In the genomic region with DNA sequence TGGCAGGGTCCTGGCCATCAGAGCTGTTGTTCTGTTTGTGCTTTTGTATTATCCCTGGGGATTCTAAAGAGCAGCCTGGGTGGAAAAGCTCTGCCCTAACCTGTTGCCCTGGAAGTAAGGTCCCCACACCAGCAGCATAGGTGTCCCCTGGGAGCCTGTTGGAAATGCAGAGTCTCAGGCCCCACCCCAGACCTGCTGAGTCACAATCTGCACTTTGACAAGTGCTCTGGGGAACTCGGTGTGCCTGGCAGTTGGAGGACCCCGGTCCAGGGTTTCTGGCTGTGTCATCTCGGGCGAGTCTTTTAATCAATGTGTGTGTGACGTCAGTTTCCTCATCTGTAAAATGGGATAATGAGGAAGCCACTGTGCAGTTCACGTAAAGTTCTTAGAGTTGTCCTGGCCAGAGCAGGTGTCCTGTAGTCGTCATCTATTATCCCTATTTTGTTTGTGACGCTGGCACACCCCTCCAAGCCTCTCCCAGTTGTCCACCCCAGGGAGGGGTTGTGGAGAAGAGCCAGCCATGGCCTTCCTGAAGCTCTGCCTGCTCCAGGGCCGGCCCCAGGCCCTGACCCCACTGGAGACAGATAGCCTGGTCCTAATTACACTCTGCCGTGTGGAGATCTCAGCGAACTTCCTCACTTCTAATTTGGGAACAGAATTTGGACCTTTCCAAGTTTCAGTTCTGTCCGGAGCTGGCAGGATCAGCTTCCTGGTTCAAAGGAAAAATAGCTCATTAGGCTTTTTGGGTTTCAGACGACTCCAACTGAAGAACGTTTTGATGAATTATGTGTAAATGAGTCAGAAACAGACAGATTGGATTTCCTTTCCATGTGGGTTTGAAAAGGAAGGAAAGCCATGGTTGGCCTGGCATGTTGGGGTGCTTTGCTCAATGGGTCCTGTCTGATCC, we compare ENCODE assay signal across 18 cellular contexts.
DNase-seq lines count a peak whose midpoint lies in the region; ATAC-seq and TF ChIP-seq lines count a peak whose summit lies in the region.
"Had no signal": no experiment of that assay in that cellular context is flagged by ENCODE, and none has a peak within 500 bp of the region (broad histone marks: within the 10 kb centered on the region; RNA-seq: fewer than 3 reads in every experiment).

No MANE protein-coding gene starts in this region.

- intact Hi-C loops in Right ventricle myocardium inferior (cut with DNase I) (no loop called here), heart left ventricle (cut with DNase I) (no loop called here)

- no peaks in the 10 kb centered on the region for H3K79me2 ChIP-seq in osteoblast (ENCODE audit: insufficient read depth, low read length)

- ATAC-seq in Right ventricle myocardium inferior (peak; percentile 52), heart left ventricle (peak in 3 of 4 donors; percentile 49 to 92 (median 52)), GM19452 (IDR thresholded peaks at IDR 0.05; ENCODE audit: unreplicated experiment) (no peak)
- ATAC-seq: activated T-helper 17 cell treated with anti-CD3 and anti-CD28 coated beads, Interleukin-2, amount 50 U/mL, for 72 hours; natural killer cell treated with Interleukin-12 subunit alpha and Interleukin-12 subunit beta and Interleukin-15 and Interleukin-18, amount 100 ng/mL, for 72 hours; PC-3 had no signal

- H3K36me3 ChIP-seq in right atrium auricular region (no peaks in the 10 kb centered on the region), heart left ventricle (no peaks in the 10 kb centered on the region), osteoblast (ENCODE audit: insufficient read depth, low read length) (no peaks in the 10 kb centered on the region)
- H3K36me3 ChIP-seq: adrenal gland, suprapubic skin, WERI-Rb-1 had no signal

- TF ChIP-seq CTCF in right atrium auricular region (IDR thresholded peaks at IDR 0.05) (no peak), heart left ventricle (IDR thresholded peaks at IDR 0.05) (no peak), osteoblast (IDR thresholded peaks at IDR 0.05; ENCODE audit: extremely low read depth, low read depth, low read length) (no peak), RWPE1 (conservative IDR thresholded peaks at IDR 0.05; ENCODE audit: low read depth) (no peak), glutamatergic neuron (IDR thresholded peaks at IDR 0.05; ENCODE audit: partially characterized antibody, unreplicated experiment) (no peak)

- no peak overlapping the region for H3K4me2 ChIP-seq in osteoblast (ENCODE audit: insufficient read depth, low read length)

- H3K4me3 Mint-ChIP-seq in glutamatergic neuron (ENCODE audit: unreplicated experiment): no peak overlapping the region
- H3K4me3 Mint-ChIP-seq: activated T-helper 17 cell treated with anti-CD3 and anti-CD28 coated beads, Interleukin-2, amount 50 U/mL, for 72 hours; CD4-positive, alpha-beta memory T cell; natural killer cell treated with Interleukin-12 subunit alpha and Interleukin-12 subunit beta and Interleukin-15 and Interleukin-18, amount 100 ng/mL, for 72 hours had no signal

- H3K9me3 Mint-ChIP-seq in glutamatergic neuron (ENCODE audit: unreplicated experiment): peaks cover 2% of the 10 kb centered on the region

- WGBS in heart left ventricle, 4 donors: 41 to 57% (median 49%) methylated on average over 13 to 14 of the region's 14 CpGs

- H3K9me3 ChIP-seq in right atrium auricular region: no peaks in the 10 kb centered on the region
- peaks cover 0 to 4% (median 0%) of the 10 kb centered on the region in 12 donors for H3K9me3 ChIP-seq in heart left ventricle
- H3K9me3 ChIP-seq in osteoblast (ENCODE audit: low read depth, low read length): no peaks in the 10 kb centered on the region
- H3K9me3 ChIP-seq: adrenal gland, suprapubic skin had no signal

- peaks cover 11% of the 10 kb centered on the region for H3K36me3 Mint-ChIP-seq in glutamatergic neuron (ENCODE audit: unreplicated experiment)
- H3K36me3 Mint-ChIP-seq: CD4-positive, alpha-beta memory T cell; natural killer cell treated with Interleukin-12 subunit alpha and Interleukin-12 subunit beta and Interleukin-15 and Interleukin-18, amount 100 ng/mL, for 72 hours had no signal

- no peaks in the 10 kb centered on the region for H3K4me1 Mint-ChIP-seq in glutamatergic neuron (ENCODE audit: low read depth, unreplicated experiment)

- H3K4me1 ChIP-seq in right atrium auricular region (no peaks in the 10 kb centered on the region), heart left ventricle (peaks cover 0 to 15% (median 4%) of the 10 kb centered on the region in 12 donors), osteoblast (ENCODE audit: insufficient read depth, low read length) (no peaks in the 10 kb centered on the region)
- H3K4me1 ChIP-seq: suprapubic skin had no signal

- no peaks in the 10 kb centered on the region for H4K20me1 ChIP-seq in osteoblast (ENCODE audit: insufficient read depth, low read length)

- H2AFZ ChIP-seq in osteoblast (ENCODE audit: low read length): no peak overlapping the region

- H3K4me3 ChIP-seq in right atrium auricular region (no peak overlapping the region), heart left ventricle (no peak overlapping the region), osteoblast (ENCODE audit: insufficient read depth, low read length) (no peak overlapping the region)
- H3K4me3 ChIP-seq: adrenal gland, suprapubic skin had no signal

- CTCF ChIA-PET in RWPE1 (lab: Yijun Ruan, JAX): interaction anchor here (0.6 to 0.7 kb wide), 3 partner anchors 9 to 186 kb away, joined by 3 read pairs; no protein-coding TSS in a partner anchor

- no peak for TF ChIP-seq POLR2A in heart left ventricle (IDR thresholded peaks at IDR 0.05)

- no peaks in the 10 kb centered on the region for H3K27me3 Mint-ChIP-seq in glutamatergic neuron (ENCODE audit: unreplicated experiment)

- H3K27ac Mint-ChIP-seq in glutamatergic neuron (ENCODE audit: unreplicated experiment): no peak overlapping the region
- H3K27ac Mint-ChIP-seq: activated T-helper 17 cell treated with anti-CD3 and anti-CD28 coated beads, Interleukin-2, amount 50 U/mL, for 72 hours; CD4-positive, alpha-beta memory T cell; natural killer cell treated with Interleukin-12 subunit alpha and Interleukin-12 subunit beta and Interleukin-15 and Interleukin-18, amount 100 ng/mL, for 72 hours had no signal

- DNase-seq in Right ventricle myocardium inferior (ENCODE audit: missing footprints) (no peak), right atrium auricular region (ENCODE audit: low spot score) (no peak), heart left ventricle (peak in 4 of 5 donors; percentile 21 to 43 (median 35)), osteoblast (ENCODE audit: insufficient read length, low spot score, missing footprints) (peak; percentile 69), RWPE1 (ENCODE audit: low spot score) (no peak), DMS79 (lab: John Stamatoyannopoulos, UW) (no peak), glutamatergic neuron (no peak)
- DNase-seq: CD4-positive, alpha-beta memory T cell; PC-3; retina; stimulated activated CD4-positive, alpha-beta T cell treated with anti-CD3 and anti-CD28 coated beads, Interleukin-2, amount 100 ng/mL, for 24 hours; WERI-Rb-1 had no signal

- POLR2A ChIA-PET in RWPE1 (lab: Yijun Ruan, JAX; ENCODE audit: low non-redundant PET): no interaction called here

- H3K27ac ChIP-seq in right atrium auricular region (no peak overlapping the region), heart left ventricle (peak overlapping the region in 6 of 12 donors; percentile 2 to 64 (median 30)), osteoblast (ENCODE audit: low read depth, low read length) (no peak overlapping the region), RWPE1 (no peak overlapping the region)
- H3K27ac ChIP-seq: 22Rv1, suprapubic skin, WERI-Rb-1 had no signal

- no peaks in the 10 kb centered on the region for H3K27me3 ChIP-seq in right atrium auricular region
- H3K27me3 ChIP-seq in heart left ventricle: peaks cover 0 to 12% (median 2%) of the 10 kb centered on the region in 9 donors
- H3K27me3 ChIP-seq in osteoblast (ENCODE audit: insufficient read depth, low read length): peaks cover 3% of the 10 kb centered on the region
- H3K27me3 ChIP-seq: adrenal gland had no signal

Comparison
In these comparisons a context has a peak if more than half of its experiments do, and no peak if none do; other contexts are left out.
1. DNase-seq: peak in heart left ventricle (4 of 5) and osteoblast (single experiment); none in Right ventricle myocardium inferior (single experiment), right atrium auricular region (single experiment), RWPE1 (single experiment), DMS79 (single experiment) and glutamatergic neuron (single experiment).